Comparison of ENCODE assay signal across 11 cellular contexts in genomic region chr12:6201775-6202292, GRCh38. TPM values are rescaled to one million over a fixed set of nuclear protein-coding genes. Genes with fewer than 3 reads are reported as not detected.
DNase-seq lines count a peak whose midpoint lies in the region; ATAC-seq, FAIRE-seq and TF ChIP-seq lines count a peak whose summit lies in the region.
"Had no signal": no experiment of that assay in that cellular context is flagged by ENCODE, and none has a peak within 500 bp of the region (broad histone marks: within the 10 kb centered on the region; RNA-seq: fewer than 3 reads in every experiment).

No MANE protein-coding gene starts in this region.

- intact Hi-C loops in HCT116 (cut with micrococcal nuclease) = no loop called here
- intact Hi-C loops in kidney (cut with DNase I) = no loop called here

- H3K27ac ChIP-seq in HCT116 (ENCODE audit: low read depth, low read length) (peak overlapping the region; percentile 86), angular gyrus (ENCODE audit: low read depth, low read length) (peak overlapping the region; percentile 90), kidney (ENCODE audit: low read depth in 2 of 2, low read length in 2 of 2) (peak overlapping the region; percentile 90 to 98)
- H3K27ac ChIP-seq: HL-60 had no signal

- no peak overlapping the region for H3K27ac Mint-ChIP-seq in stimulated activated effector memory CD8-positive, alpha-beta T cell treated with anti-CD3 and anti-CD28 coated beads, Interleukin-12 subunit alpha, Interleukin-12 subunit beta, amount 100 ng/mL, for 72 hours
- H3K27ac Mint-ChIP-seq: activated CD4-positive, alpha-beta memory T cell treated with anti-CD3 and anti-CD28 coated beads, Interleukin-2, amount 10 ng/mL, durations not matched to agents 7 days and 5 days had no signal

- TF ChIP-seq RAD21 in HCT116 (IDR thresholded peaks at IDR 0.05; ENCODE audit: low read depth) = no peak

- no peak for TF ChIP-seq POLR2A in HCT116 (IDR thresholded peaks at IDR 0.05; ENCODE audit: borderline replicate concordance, extremely low read depth, insufficient read depth, insufficient read length)

- H3K9ac ChIP-seq in HCT116 (ENCODE audit: low read length) = peak overlapping the region; percentile 95
- peak overlapping the region; percentile 74 to 97 for H3K9ac ChIP-seq in kidney (ENCODE audit: low read length in 2 of 2)

- peak overlapping the region; percentile 82 for H3K4me2 ChIP-seq in HCT116 (ENCODE audit: low read length)

- FAIRE-seq in kidney (lab: Jason Lieb, UNC) (no peak), RCC 7860 (lab: Jason Lieb, UNC) (no peak)
- FAIRE-seq: GM19239 had no signal

- TF ChIP-seq CTCF in HCT116 (IDR thresholded peaks at IDR 0.05 in 2 of 3, conservative IDR thresholded peaks at IDR 0.05 in 1 of 3; ENCODE audit: borderline replicate concordance in 1 of 3, insufficient read depth in 1 of 3, low read depth in 2 of 3, low read length in 2 of 3) (no peak), kidney (IDR thresholded peaks at IDR 0.05; ENCODE audit: borderline replicate concordance, extremely low read depth, insufficient read depth) (no peak)

- POLR2A ChIA-PET in HCT116 (lab: Charles Lee) = interaction anchor here (1.6 to 1.9 kb wide), 2 partner anchors 12 to 78 kb away, joined by 4 to 7 read pairs; no protein-coding TSS in a partner anchor

- H3K4me3 Mint-ChIP-seq in stimulated activated effector memory CD8-positive, alpha-beta T cell treated with anti-CD3 and anti-CD28 coated beads, Interleukin-12 subunit alpha, Interleukin-12 subunit beta, amount 100 ng/mL, for 72 hours = peak overlapping the region; percentile 45
- H3K4me3 Mint-ChIP-seq: activated CD4-positive, alpha-beta memory T cell treated with anti-CD3 and anti-CD28 coated beads, Interleukin-2, amount 10 ng/mL, durations not matched to agents 7 days and 5 days had no signal

- peaks cover 33% of the 10 kb centered on the region for H3K4me1 Mint-ChIP-seq in stimulated activated effector memory CD8-positive, alpha-beta T cell treated with anti-CD3 and anti-CD28 coated beads, Interleukin-12 subunit alpha, Interleukin-12 subunit beta, amount 100 ng/mL, for 72 hours

- no peaks in the 10 kb centered on the region for H4K20me1 ChIP-seq in HCT116 (ENCODE audit: insufficient read depth)

- H3K9me3 ChIP-seq in HCT116 (ENCODE audit: control insufficient read depth in 1 of 2, insufficient read depth in 1 of 2, low read depth in 1 of 2, low read length in 2 of 2) = no peaks in the 10 kb centered on the region
- no peaks in the 10 kb centered on the region for H3K9me3 ChIP-seq in kidney (ENCODE audit: control insufficient read depth in 1 of 2, low read length in 2 of 2)

- H3K27me3 ChIP-seq in HCT116 (ENCODE audit: insufficient read depth, low read length) = no peaks in the 10 kb centered on the region

- DNase-seq in HCT116 (ENCODE audit: low read depth, low spot score) (no peak), kidney (no peak), RCC 7860 (ENCODE audit: low spot score) (no peak), NCI-H748 treated with DMSO at 0.1 percent for 48 hours (lab: John Stamatoyannopoulos, UW) (no peak)
- no peak for DNase-seq in stimulated activated effector memory CD8-positive, alpha-beta T cell treated with anti-CD3 and anti-CD28 coated beads, Interleukin-12 subunit alpha, Interleukin-12 subunit beta, amount 100 ng/mL, for 72 hours (ENCODE audit: low spot score in 2 of 2)
- DNase-seq: activated CD4-positive, alpha-beta memory T cell treated with anti-CD3 and anti-CD28 coated beads, Interleukin-2, amount 10 ng/mL, durations not matched to agents 7 days and 5 days had no signal

- H3K9me2 ChIP-seq in HCT116 (ENCODE audit: insufficient read depth) = no peaks in the 10 kb centered on the region

- no peaks in the 10 kb centered on the region for H3K9me3 Mint-ChIP-seq in stimulated activated effector memory CD8-positive, alpha-beta T cell treated with anti-CD3 and anti-CD28 coated beads, Interleukin-12 subunit alpha, Interleukin-12 subunit beta, amount 100 ng/mL, for 72 hours
- H3K9me3 Mint-ChIP-seq: activated CD4-positive, alpha-beta memory T cell treated with anti-CD3 and anti-CD28 coated beads, Interleukin-2, amount 10 ng/mL, durations not matched to agents 7 days and 5 days had no signal

- H2AFZ ChIP-seq in HCT116 (ENCODE audit: low read depth, low read length, poor library complexity, severe bottlenecking) = no peak overlapping the region

- peak overlapping the region; percentile 93 to 95 for H3K4me3 ChIP-seq in HCT116 (replicated peaks in 1 of 2; ENCODE audit: low read depth in 1 of 2, low read length in 2 of 2)
- H3K4me3 ChIP-seq in kidney (ENCODE audit: low read length in 2 of 2) = peak overlapping the region; percentile 77 to 80

- H3K79me2 ChIP-seq in HCT116 (ENCODE audit: insufficient read depth, low read length) = peaks cover 65% of the 10 kb centered on the region

- no peak for ATAC-seq in HCT116
- no peak for ATAC-seq in stimulated activated effector memory CD8-positive, alpha-beta T cell treated with anti-CD3 and anti-CD28 coated beads, Interleukin-12 subunit alpha, Interleukin-12 subunit beta, amount 100 ng/mL, for 72 hours
- ATAC-seq in HG03520 (IDR thresholded peaks at IDR 0.05; ENCODE audit: unreplicated experiment) = no peak
- ATAC-seq in HG03039 (IDR thresholded peaks at IDR 0.05; ENCODE audit: unreplicated experiment) = no peak

- RAD21 ChIA-PET in HCT116 (lab: Charles Lee; ENCODE audit: low non-redundant PET in 1 of 2, low total read pairs in 2 of 2, uncharacterized antibody in 2 of 2, unreplicated experiment in 2 of 2) = interaction anchor here (1.0 to 2.7 kb wide), 5 partner anchors 71 to 82 kb away, joined by 3 to 7 read pairs (median 3); no protein-coding TSS in a partner anchor

- peaks cover 2 to 7% of the 10 kb centered on the region in 2 experiments; a peak in 1 of 4 replicates for H3K36me3 ChIP-seq in HCT116 (ENCODE audit: control insufficient read depth in 1 of 2, insufficient read depth in 2 of 2, low read length in 2 of 2)
- peaks cover 0 to 3% of the 10 kb centered on the region in 2 donors for H3K36me3 ChIP-seq in kidney (ENCODE audit: control insufficient read depth in 1 of 2, insufficient read depth in 2 of 2, low read length in 2 of 2)

- no TSS peak for BruUV-seq in HCT116 (replicated peaks; lab: Mats Ljungman, UMichigan)

- H3K4me1 ChIP-seq in HCT116 (ENCODE audit: control insufficient read depth in 1 of 2, insufficient read depth in 2 of 2, low read length in 2 of 2) = peaks cover 32 to 65% of the 10 kb centered on the region in 2 experiments
- H3K4me1 ChIP-seq in kidney (ENCODE audit: control insufficient read depth in 1 of 2, insufficient read depth in 1 of 2, low read depth in 1 of 2, low read length in 2 of 2) = peaks cover 15 to 16% of the 10 kb centered on the region in 2 donors

- no peaks in the 10 kb centered on the region for H3K36me3 Mint-ChIP-seq in stimulated activated effector memory CD8-positive, alpha-beta T cell treated with anti-CD3 and anti-CD28 coated beads, Interleukin-12 subunit alpha, Interleukin-12 subunit beta, amount 100 ng/mL, for 72 hours

- CTCF ChIA-PET in HCT116 (lab: Charles Lee) = interaction anchor here (1.0 to 2.1 kb wide), 3 partner anchors 74 to 143 kb away, joined by 3 to 8 read pairs (median 3); no protein-coding TSS in a partner anchor

TF ChIP-seq in HCT116, 20 proteins besides CTCF, POLR2A, EP300 and RAD21 (continues in another document):
- TF ChIP-seq YY1 (IDR thresholded peaks at IDR 0.05; ENCODE audit: extremely low read depth, insufficient replicate concordance, low read depth, low read length) (no peak), ATF3 (IDR thresholded peaks at IDR 0.05) (no peak), CEBPB (IDR thresholded peaks at IDR 0.05; ENCODE audit: low read depth) (no peak), ELF1 (IDR thresholded peaks at IDR 0.05; ENCODE audit: borderline replicate concordance, low read depth) (no peak), CBX3 (IDR thresholded peaks at IDR 0.05; ENCODE audit: low read depth) (no peak), JUND (IDR thresholded peaks at IDR 0.05) (no peak), REST (IDR thresholded peaks at IDR 0.05; ENCODE audit: low read depth) (no peak), FOSL1 (IDR thresholded peaks at IDR 0.05; ENCODE audit: low read depth) (no peak)

RNA-seq across cellular contexts. Expression of gene CD9, which starts 1.6 kb away (rescaled TPM):
- total RNA-seq in HCT116 (2021; ENCODE audit: unreplicated experiment) (182 TPM), kidney (421 TPM)
- polyA plus RNA-seq in HCT116 (2012) = 246 and 260 TPM in 2 replicates
- polyA plus RNA-seq in kidney (ENCODE audit: insufficient read depth, low read depth, low replicate concordance) = 301 TPM
